12 cellular contexts compared by ENCODE assay signal in the genomic region with DNA sequence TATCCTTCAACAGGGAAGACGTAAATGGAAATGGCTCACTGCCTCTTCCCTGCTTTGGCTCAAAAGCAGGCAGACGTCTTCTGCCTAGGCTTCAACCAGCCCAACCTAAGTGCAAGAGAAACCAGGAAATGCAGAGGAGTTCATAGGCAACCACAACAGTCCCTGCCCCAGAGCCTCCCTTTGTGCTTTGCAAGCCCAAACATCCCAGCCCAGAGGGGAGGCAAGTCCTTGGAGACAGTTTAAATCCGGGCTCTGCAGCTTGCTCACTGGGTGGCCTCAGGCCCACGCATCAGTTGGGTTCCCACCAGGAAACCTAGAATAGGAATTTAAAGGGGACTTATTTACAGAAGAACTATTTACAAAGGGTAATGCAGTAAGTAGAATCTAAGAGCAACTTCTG. TPM values are rescaled to one million over a fixed set of nuclear protein-coding genes. Genes with fewer than 3 reads are reported as not detected.
A peak's percentile ranks its signal among the peaks of the same experiment; 100 is the strongest.
DNase-seq lines count a peak whose midpoint lies in the region; ATAC-seq, FAIRE-seq and TF ChIP-seq lines count a peak whose summit lies in the region.
"Had no signal": no experiment of that assay in that cellular context is flagged by ENCODE, and none has a peak within 500 bp of the region (broad histone marks: within the 10 kb centered on the region; RNA-seq: fewer than 3 reads in every experiment).

No MANE protein-coding gene starts in this region.

- H3K4me3 Mint-ChIP-seq in T-helper 17 cell (peak overlapping the region; percentile 83), type B pancreatic cell (no peak overlapping the region)

- no peaks in the 10 kb centered on the region for H3K9me3 Mint-ChIP-seq in type B pancreatic cell

- intact Hi-C loops in mammary epithelial cell (cut with micrococcal nuclease): no loop called here
- intact Hi-C loops in breast epithelium (cut with DNase I; ENCODE audit: low total_unique reads): no loop called here

- in situ Hi-C loops in mammary epithelial cell (cut with MboI; ENCODE audit: low sequenced_read_pairs in 2 of 2): no loop called here

- FAIRE-seq in endometrium (lab: Jason Lieb, UNC): peak; percentile 96

- H4K20me1 ChIP-seq in mammary epithelial cell (ENCODE audit: insufficient read depth, low read length): no peaks in the 10 kb centered on the region

- no peak for TF ChIP-seq CTCF in mammary epithelial cell (conservative IDR thresholded peaks at IDR 0.05 in 1 of 2, IDR thresholded peaks at IDR 0.05 in 1 of 2; ENCODE audit: extremely low read depth in 1 of 2, insufficient read depth in 1 of 2, low read depth in 1 of 2, low read length in 2 of 2)
- TF ChIP-seq CTCF in breast epithelium (IDR thresholded peaks at IDR 0.05): no peak
- no peak for TF ChIP-seq CTCF in type B pancreatic cell (conservative IDR thresholded peaks at IDR 0.05)

- CTCF ChIA-PET in mammary epithelial cell (lab: Charles Lee; ENCODE audit: low non-redundant PET): no interaction called here

- H3K27me3 Mint-ChIP-seq in T-helper 17 cell: no peaks in the 10 kb centered on the region
- H3K27me3 Mint-ChIP-seq in type B pancreatic cell: peaks cover 31% of the 10 kb centered on the region

- peak overlapping the region; percentile 54 for H2AFZ ChIP-seq in mammary epithelial cell (ENCODE audit: low read depth, low read length)

- WGBS in mammary epithelial cell (ENCODE audit: low coverage, missing lambda C conversion rate): 11% methylated on average over 4 of the region's 4 CpGs

- H3K4me1 ChIP-seq in mammary epithelial cell (ENCODE audit: insufficient read depth, low read length): peaks cover 8% of the 10 kb centered on the region
- peaks cover 0 to 5% of the 10 kb centered on the region in 2 donors for H3K4me1 ChIP-seq in breast epithelium

- ATAC-seq in T-helper 17 cell: peak; percentile 77

- H3K4me3 ChIP-seq in mammary epithelial cell (replicated peaks in 1 of 3; ENCODE audit: insufficient read depth in 1 of 3, low read depth in 2 of 3, low read length in 3 of 3) (no peak overlapping the region), breast epithelium (no peak overlapping the region)
- H3K4me3 ChIP-seq: dorsolateral prefrontal cortex had no signal

- H3K27ac ChIP-seq in mammary epithelial cell (ENCODE audit: insufficient read depth, low read depth, low read length): no peak overlapping the region
- no peak overlapping the region for H3K27ac ChIP-seq in breast epithelium

- DNase-seq in mammary epithelial cell (no peak), breast epithelium (ENCODE audit: low spot score in 2 of 2) (no peak), T-helper 17 cell (peak in 1 of 3 donors; percentile 31), type B pancreatic cell (ENCODE audit: extremely low spot score, unreplicated experiment) (no peak), NCI-H774 (lab: John Stamatoyannopoulos, UW) (no peak), NCI-H345 treated with DMSO at 0.1 percent for 48 hours (lab: John Stamatoyannopoulos, UW; ENCODE audit: unreplicated experiment) (no peak), activated gamma-delta T cell treated with Interleukin-2 at 50 U/mL for 16 hours (no peak)
- DNase-seq: dorsolateral prefrontal cortex, mesendoderm, SHP77 treated with DMSO at 0.1 percent for 48 hours had no signal

- no peaks in the 10 kb centered on the region for H3K36me3 ChIP-seq in mammary epithelial cell (ENCODE audit: insufficient read depth, low read length)
- no peaks in the 10 kb centered on the region for H3K36me3 ChIP-seq in breast epithelium

- dilution Hi-C loops in mammary epithelial cell (cut with HindIII; ENCODE audit: low sequenced_read_pairs): loop anchor here (5.0 kb wide), 1 partner anchor 37 kb away; no protein-coding TSS in a partner anchor

- peaks cover 4% of the 10 kb centered on the region for H3K36me3 Mint-ChIP-seq in T-helper 17 cell (ENCODE audit: low read depth)
- no peaks in the 10 kb centered on the region for H3K36me3 Mint-ChIP-seq in type B pancreatic cell

- no peak overlapping the region for H3K4me2 ChIP-seq in mammary epithelial cell (ENCODE audit: insufficient read depth, low read depth, low read length)

- H3K27ac Mint-ChIP-seq in T-helper 17 cell: peak overlapping the region; percentile 95
- peak overlapping the region; percentile 74 for H3K27ac Mint-ChIP-seq in type B pancreatic cell

- no peak for TF ChIP-seq POLR2A in breast epithelium (IDR thresholded peaks at IDR 0.05)

- no peak overlapping the region for H3K9ac ChIP-seq in mammary epithelial cell (ENCODE audit: insufficient read depth, low read length)

- H3K79me2 ChIP-seq in mammary epithelial cell (ENCODE audit: insufficient read depth, low read length): no peaks in the 10 kb centered on the region

- H3K4me1 Mint-ChIP-seq in T-helper 17 cell (peaks cover 59% of the 10 kb centered on the region), type B pancreatic cell (ENCODE audit: unreplicated experiment) (peaks cover 19% of the 10 kb centered on the region)

- H3K27me3 ChIP-seq in mammary epithelial cell (ENCODE audit: insufficient read depth, low read length) (peaks cover 4% of the 10 kb centered on the region), breast epithelium (no peaks in the 10 kb centered on the region)

- BruUV-seq in mammary epithelial cell (replicated peaks; lab: Mats Ljungman, UMichigan): no TSS peak

- H3K9me3 ChIP-seq in mammary epithelial cell (replicated peaks; ENCODE audit: insufficient read depth, low read length) (no peaks in the 10 kb centered on the region), breast epithelium (no peaks in the 10 kb centered on the region), T-helper 17 cell (ENCODE audit: control insufficient read depth, low read length, poor library complexity, severe bottlenecking) (no peaks in the 10 kb centered on the region)

RNA-seq across cellular contexts. Expression of a gene that starts 33.4 kb away (rescaled TPM):
- not detected for total RNA-seq in mammary epithelial cell
- not detected for polyA plus RNA-seq in mammary epithelial cell
- polyA minus RNA-seq in mammary epithelial cell: not detected
- 1 to 10 TPM in 1 of 3 donors, under 1 TPM in 2; 0.80 to 1.9 (median 0.98) TPM for total RNA-seq in breast epithelium
- total RNA-seq in T-helper 17 cell: 100 to 1,000 TPM; 533 to 568 TPM
- total RNA-seq in type B pancreatic cell (ENCODE audit: low replicate concordance): 0.70 and 1.1 TPM in 2 replicates
- polyA plus RNA-seq: BJ had no signal

RNA-seq across cellular contexts. Expression of a gene that starts 52.9 kb away (rescaled TPM):
- total RNA-seq in mammary epithelial cell (under 1 TPM; 0.16 to 0.17 TPM), breast epithelium (10 to 100 TPM in 2 of 3 donors, 1 to 10 TPM in 1; 8.8 to 23.2 (median 20.8) TPM), T-helper 17 cell (10 to 100 TPM in 1 of 2 donors, 1 to 10 TPM in 1; 3.5 to 11.2 TPM), type B pancreatic cell (ENCODE audit: low replicate concordance) (2.3 and 3.5 TPM in 2 replicates)
- 0.07 TPM for polyA plus RNA-seq in mammary epithelial cell
- polyA minus RNA-seq in mammary epithelial cell: not detected

Comparison
In these comparisons a context has a peak if more than half of its experiments do, and no peak if none do; other contexts are left out.
1. RNA of a gene that starts 33.4 kb away (total RNA-seq): 533 to 568 TPM in T-helper 17 cell; 0.80 to 1.9 TPM in breast epithelium, 0.70 to 1.1 TPM in type B pancreatic cell and not detected in mammary epithelial cell; every median in the first group is over 100 times any median in the second.